In the genomic region with DNA sequence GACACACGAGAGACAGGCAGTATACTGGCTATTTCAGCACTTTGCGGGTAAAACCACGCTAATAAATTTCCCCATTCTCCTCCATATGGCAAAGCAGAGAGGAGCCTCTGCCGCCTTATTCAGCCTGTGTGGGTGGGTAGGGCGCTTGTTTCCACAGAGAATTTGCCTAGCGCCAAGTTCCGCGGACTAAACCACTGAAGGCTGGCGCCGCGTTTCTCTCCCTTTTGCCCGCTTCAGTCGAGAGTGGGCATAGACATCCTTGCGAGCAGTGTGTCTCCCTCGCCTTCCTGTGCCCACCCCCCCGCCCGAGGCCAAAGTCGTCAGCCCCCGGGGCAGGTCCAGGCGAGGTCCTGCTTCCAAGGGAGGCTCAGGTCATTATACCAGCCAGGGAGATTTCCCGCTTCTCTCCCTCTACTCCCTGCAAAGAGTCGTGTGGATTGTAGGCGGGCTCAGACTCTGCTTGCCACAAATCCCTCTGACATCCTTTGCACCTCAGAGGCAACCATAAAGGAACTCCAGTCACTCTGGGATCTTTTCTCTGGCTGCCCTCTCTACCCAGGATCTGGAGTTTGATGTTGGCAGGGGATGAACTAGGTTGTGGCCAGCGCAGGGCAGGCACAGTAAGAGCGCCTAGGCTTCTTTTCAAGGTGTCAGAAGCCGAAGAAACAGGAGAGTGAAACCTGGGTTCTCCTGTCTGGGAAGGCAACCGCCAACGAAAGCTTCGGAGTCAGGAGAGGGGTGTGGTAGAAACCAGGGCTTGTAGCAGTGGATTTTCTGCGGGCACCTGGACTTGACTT, we compare ENCODE assay signal across 10 cellular contexts. TPM values are rescaled to one million over a fixed set of nuclear protein-coding genes. Genes with fewer than 3 reads are reported as not detected.
DNase-seq lines count a peak whose midpoint lies in the region; ATAC-seq and TF ChIP-seq lines count a peak whose summit lies in the region.
"Had no signal": no experiment of that assay in that cellular context is flagged by ENCODE, and none has a peak within 500 bp of the region (broad histone marks: within the 10 kb centered on the region; RNA-seq: fewer than 3 reads in every experiment).

No MANE protein-coding gene starts in this region.

- H3K4me1 ChIP-seq in breast epithelium: peaks cover 0 to 3% of the 10 kb centered on the region in 2 donors
- peaks cover 49% of the 10 kb centered on the region for H3K4me1 ChIP-seq in muscle layer of colon (ENCODE audit: insufficient read depth, low read length)
- H3K4me1 ChIP-seq in upper lobe of right lung: no peaks in the 10 kb centered on the region

- H3K4me3 ChIP-seq in breast epithelium: peak overlapping the region in 2 of 3 donors; percentile 21 to 49
- peak overlapping the region; percentile 12 to 57 for H3K4me3 ChIP-seq in muscle layer of colon (ENCODE audit: low read depth in 1 of 2, low read length in 2 of 2)
- H3K4me3 ChIP-seq in upper lobe of right lung: no peak overlapping the region
- H3K4me3 ChIP-seq: K562 had no signal

- BruUV-seq in MCF 10A (replicated peaks; lab: Mats Ljungman, UMichigan): no TSS peak

- POLR2A ChIA-PET in MCF 10A (lab: Yijun Ruan, JAX): interaction anchor here (0.6 to 1.1 kb wide), 3 partner anchors 10 to 468 kb away, joined by 3 read pairs; no protein-coding TSS in a partner anchor

- H3K27ac Mint-ChIP-seq in MCF 10A (ENCODE audit: low read depth, unreplicated experiment): no peak overlapping the region

- peaks cover 12% of the 10 kb centered on the region for H3K27me3 Mint-ChIP-seq in MCF 10A (ENCODE audit: insufficient read depth, unreplicated experiment)
- peaks cover 75% of the 10 kb centered on the region for H3K27me3 Mint-ChIP-seq in activated T-cell treated with anti-CD3 and anti-CD28 coated beads, Interleukin-2, amount 50 U/mL, for 4 hours (ENCODE audit: low read depth)

- no peak overlapping the region for H3K4me3 Mint-ChIP-seq in MCF 10A (ENCODE audit: unreplicated experiment)
- H3K4me3 Mint-ChIP-seq in activated T-cell treated with anti-CD3 and anti-CD28 coated beads, Interleukin-2, amount 50 U/mL, for 4 hours: no peak overlapping the region

- CTCF ChIA-PET in MCF 10A (lab: Yijun Ruan, JAX): interaction anchor here (0.6 to 2.1 kb wide), 5 partner anchors 9 to 547 kb away, joined by 3 to 8 read pairs (median 4); a partner anchor contains a TSS

- ATAC-seq in upper lobe of right lung: peak; percentile 70
- no peak for ATAC-seq in activated T-cell treated with anti-CD3 and anti-CD28 coated beads, Interleukin-2, amount 50 U/mL, for 4 hours

- TF ChIP-seq POLR2A in breast epithelium (IDR thresholded peaks at IDR 0.05): no peak

- H3K36me3 ChIP-seq in breast epithelium (no peaks in the 10 kb centered on the region), muscle layer of colon (ENCODE audit: insufficient read depth, low read length) (peaks cover 34% of the 10 kb centered on the region), upper lobe of right lung (peaks cover 28% of the 10 kb centered on the region)

- TF ChIP-seq CTCF in breast epithelium (IDR thresholded peaks at IDR 0.05): no peak
- no peak for TF ChIP-seq CTCF in MCF 10A (IDR thresholded peaks at IDR 0.05; ENCODE audit: unreplicated experiment)
- TF ChIP-seq CTCF in upper lobe of right lung (IDR thresholded peaks at IDR 0.05): no peak

- no peak overlapping the region for H3K9ac ChIP-seq in muscle layer of colon (ENCODE audit: low read length)

- H3K27ac ChIP-seq in breast epithelium (no peak overlapping the region), muscle layer of colon (ENCODE audit: low read depth, low read length) (peak overlapping the region; percentile 94), upper lobe of right lung (no peak overlapping the region)

- H3K9me3 ChIP-seq in breast epithelium (no peaks in the 10 kb centered on the region), muscle layer of colon (ENCODE audit: low read length) (no peaks in the 10 kb centered on the region), upper lobe of right lung (no peaks in the 10 kb centered on the region)

- H3K36me3 Mint-ChIP-seq in MCF 10A (ENCODE audit: insufficient read depth, unreplicated experiment): no peaks in the 10 kb centered on the region
- peaks cover 1% of the 10 kb centered on the region for H3K36me3 Mint-ChIP-seq in activated T-cell treated with anti-CD3 and anti-CD28 coated beads, Interleukin-2, amount 50 U/mL, for 4 hours (ENCODE audit: insufficient read depth)

- intact Hi-C loops in breast epithelium (cut with DNase I; ENCODE audit: low total_unique reads): no loop called here
- intact Hi-C loops in MCF 10A (cut with micrococcal nuclease): no loop called here
- intact Hi-C loops in upper lobe of right lung (cut with DNase I): loop anchor here (10.0 kb wide), 2 partner anchors 317 to 547 kb away; no protein-coding TSS in a partner anchor

- no peaks in the 10 kb centered on the region for H3K4me1 Mint-ChIP-seq in MCF 10A (ENCODE audit: insufficient read depth, unreplicated experiment)
- no peaks in the 10 kb centered on the region for H3K4me1 Mint-ChIP-seq in activated T-cell treated with anti-CD3 and anti-CD28 coated beads, Interleukin-2, amount 50 U/mL, for 4 hours (ENCODE audit: low read depth)

- no peaks in the 10 kb centered on the region for H3K9me3 Mint-ChIP-seq in MCF 10A (ENCODE audit: unreplicated experiment)
- no peaks in the 10 kb centered on the region for H3K9me3 Mint-ChIP-seq in activated T-cell treated with anti-CD3 and anti-CD28 coated beads, Interleukin-2, amount 50 U/mL, for 4 hours

- H3K27me3 ChIP-seq in breast epithelium (peaks cover 0 to 69% of the 10 kb centered on the region in 2 donors), muscle layer of colon (ENCODE audit: control insufficient read depth in 1 of 2, insufficient read depth in 2 of 2, low read length in 2 of 2) (no peaks in the 10 kb centered on the region), upper lobe of right lung (peaks cover 45% of the 10 kb centered on the region)

- no peak for DNase-seq in breast epithelium (ENCODE audit: low spot score in 2 of 2)
- DNase-seq in MCF 10A (ENCODE audit: unreplicated experiment): no peak
- DNase-seq in ecto neural progenitor cell (ENCODE audit: low spot score): peak; percentile 49
- DNase-seq in upper lobe of right lung: no peak
- DNase-seq in NCI-H1048 (lab: John Stamatoyannopoulos, UW): no peak
- no peak for DNase-seq in activated T-cell treated with anti-CD3 and anti-CD28 coated beads, Interleukin-2, amount 50 U/mL, for 4 hours
- DNase-seq in activated gamma-delta T cell (lab: John Stamatoyannopoulos, UW): no peak
- DNase-seq: NCI-H774 had no signal

RNA-seq across cellular contexts. Expression of a gene that starts 8.8 kb away (rescaled TPM):
- 10 to 100 TPM in 2 of 3 donors, 1 to 10 TPM in 1; 5.0 to 17.8 (median 15.1) TPM for total RNA-seq in breast epithelium
- total RNA-seq in MCF 10A (2022): 2.1 and 2.3 TPM in 2 replicates
- total RNA-seq in upper lobe of right lung: 14.9 TPM
- 1 to 10 TPM in 1 of 3 donors, under 1 TPM in 2; 0.30 to 2.4 (median 0.47) TPM for total RNA-seq in activated T-cell treated with anti-CD3 and anti-CD28 coated beads, Interleukin-2, amount 50 U/mL, for 4 hours
